ENCODE assay signal across 26 cellular contexts in the genomic region with DNA sequence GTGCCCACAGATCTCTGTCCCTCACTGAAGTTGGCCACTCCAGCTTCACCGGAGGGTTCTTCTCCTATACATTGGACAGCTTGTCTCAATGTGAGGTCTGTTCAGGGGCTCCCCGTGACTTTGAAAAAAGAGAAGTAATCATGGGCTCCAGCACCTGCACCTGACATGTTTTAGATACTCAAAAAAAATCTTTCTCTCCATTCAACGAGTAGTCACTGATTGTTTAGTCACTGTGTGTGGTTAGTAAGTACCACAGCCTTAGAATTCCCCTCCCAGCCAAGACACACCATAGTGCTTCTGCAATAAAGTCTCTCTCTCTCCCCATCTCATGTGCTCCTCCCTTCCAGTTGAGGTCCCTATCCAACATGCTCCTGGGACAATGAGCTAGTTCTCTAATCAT. TPM values are rescaled to one million over a fixed set of nuclear protein-coding genes. Genes with fewer than 3 reads are reported as not detected.
A peak's percentile ranks its signal among the peaks of the same experiment; 100 is the strongest.
DNase-seq lines count a peak whose midpoint lies in the region; ATAC-seq and TF ChIP-seq lines count a peak whose summit lies in the region.
"Had no signal": no experiment of that assay in that cellular context is flagged by ENCODE, and none has a peak within 500 bp of the region (broad histone marks: within the 10 kb centered on the region; RNA-seq: fewer than 3 reads in every experiment).

No MANE protein-coding gene starts in this region.

- no peaks in the 10 kb centered on the region for H3K36me3 Mint-ChIP-seq in activated T-cell treated with anti-CD3 and anti-CD28 coated beads, Interleukin-2, amount 50 U/mL, for 72 hours (ENCODE audit: insufficient read depth in 2 of 2)
- no peaks in the 10 kb centered on the region for H3K36me3 Mint-ChIP-seq in activated B cell treated with CpG ODN at 0.5 μM for 24 hours (ENCODE audit: low read depth)
- peaks cover 8 to 10% of the 10 kb centered on the region in 2 donors for H3K36me3 Mint-ChIP-seq in stimulated activated naive B cell treated with anti-CD40 and anti-IgM and Interleukin-4, amounts not matched to agents 10 μg/mL and 1 μg/mL and 100 μg/mL, for 72 hours

- H3K4me1 Mint-ChIP-seq in activated T-cell treated with anti-CD3 and anti-CD28 coated beads, Interleukin-2, amount 50 U/mL, for 72 hours (ENCODE audit: low read depth): peaks cover 29% of the 10 kb centered on the region
- H3K4me1 Mint-ChIP-seq in activated B cell treated with CpG ODN at 0.5 μM for 24 hours: peaks cover 43% of the 10 kb centered on the region
- H3K4me1 Mint-ChIP-seq in stimulated activated naive B cell treated with anti-CD40 and anti-IgM and Interleukin-4, amounts not matched to agents 10 μg/mL and 1 μg/mL and 100 μg/mL, for 72 hours: peaks cover 24 to 39% of the 10 kb centered on the region in 2 donors

- peak in 1 of 2 donors; percentile 22 for DNase-seq in activated T-cell treated with anti-CD3 and anti-CD28 coated beads, Interleukin-2, amount 50 U/mL, for 72 hours
- DNase-seq in activated T-cell treated with anti-CD3 and anti-CD28 coated beads for 4 hours: no peak
- no peak for DNase-seq in activated B cell treated with CpG ODN at 0.5 μM for 24 hours
- DNase-seq in stimulated activated naive B cell treated with anti-CD40 and anti-IgM and Interleukin-4, amounts not matched to agents 10 μg/mL and 1 μg/mL and 100 μg/mL, for 72 hours: peak; percentile 42
- no peak for DNase-seq in NCI-H2171 (lab: John Stamatoyannopoulos, UW)
- no peak for DNase-seq in colonic mucosa
- no peak for DNase-seq in sigmoid colon
- DNase-seq: activated CD4-positive, CD25-positive, alpha-beta regulatory T cell; activated effector memory CD4-positive, alpha-beta T cell treated with anti-CD3 and anti-CD28 coated beads, Interleukin-2, amount 50 U/mL, for 16 hours; amygdala; central memory CD4-positive, alpha-beta T cell; gastrocnemius medialis; left colon; NCI-H1436; stimulated activated CD4-positive, alpha-beta T cell treated with anti-CD3 and anti-CD28 coated beads, Interleukin-4, amount 100 ng/mL, for 1 hour had no signal

- H3K4me3 ChIP-seq in colonic mucosa (no peak overlapping the region), sigmoid colon (no peak overlapping the region)
- H3K4me3 ChIP-seq: A549, BLaER1, gastrocnemius medialis, Peyer's patch, prostate gland, skin epidermis, vagina had no signal

- H3K9me3 ChIP-seq in colonic mucosa (no peaks in the 10 kb centered on the region), sigmoid colon (no peaks in the 10 kb centered on the region)
- H3K9me3 ChIP-seq: A549, BLaER1, gastrocnemius medialis, Peyer's patch, prostate gland, vagina had no signal

- H3K4me1 ChIP-seq in colonic mucosa (no peaks in the 10 kb centered on the region), sigmoid colon (no peaks in the 10 kb centered on the region)
- H3K4me1 ChIP-seq: A549, prostate gland had no signal

- WGBS in sigmoid colon, 2 donors: 65 to 79% methylated on average over 3 of the region's 3 CpGs

- H3K36me3 ChIP-seq in colonic mucosa (no peaks in the 10 kb centered on the region), sigmoid colon (no peaks in the 10 kb centered on the region)
- H3K36me3 ChIP-seq: BLaER1, Peyer's patch, prostate gland, vagina had no signal

- POLR2A ChIA-PET in activated B cell treated with CpG ODN at 0.5 μM for 24 hours (lab: Charles Lee): interaction anchor here (0.8 to 1.8 kb wide), 3 partner anchors 12 to 64 kb away, joined by 3 to 8 read pairs (median 3); a partner anchor contains a TSS

- ATAC-seq in activated T-cell treated with anti-CD3 and anti-CD28 coated beads, Interleukin-2, amount 50 U/mL, for 72 hours (replicated peaks in 1 of 2): peak; percentile 85 to 86
- ATAC-seq in GM21723 (IDR thresholded peaks at IDR 0.05; ENCODE audit: unreplicated experiment): peak; percentile 85
- peak; percentile 88 for ATAC-seq in activated B cell treated with CpG ODN at 0.5 μM for 24 hours (ENCODE audit: low read depth)
- peak; percentile 93 to 97 for ATAC-seq in stimulated activated naive B cell treated with anti-CD40 and anti-IgM and Interleukin-4, amounts not matched to agents 10 μg/mL and 1 μg/mL and 100 μg/mL, for 72 hours (replicated peaks)
- ATAC-seq: A549, esophagus mucosa, gastrocnemius medialis, left colon had no signal

- no peak overlapping the region for H3K4me3 Mint-ChIP-seq in activated T-cell treated with anti-CD3 and anti-CD28 coated beads, Interleukin-2, amount 50 U/mL, for 72 hours
- peak overlapping the region; percentile 12 for H3K4me3 Mint-ChIP-seq in activated B cell treated with CpG ODN at 0.5 μM for 24 hours
- H3K4me3 Mint-ChIP-seq in stimulated activated naive B cell treated with anti-CD40 and anti-IgM and Interleukin-4, amounts not matched to agents 10 μg/mL and 1 μg/mL and 100 μg/mL, for 72 hours: peak overlapping the region in 1 of 2 donors; percentile 3

- no peak for TF ChIP-seq POLR2A in sigmoid colon (IDR thresholded peaks at IDR 0.05)

- H3K27me3 Mint-ChIP-seq in activated T-cell treated with anti-CD3 and anti-CD28 coated beads, Interleukin-2, amount 50 U/mL, for 72 hours (ENCODE audit: low read depth): peaks cover 58% of the 10 kb centered on the region
- no peaks in the 10 kb centered on the region for H3K27me3 Mint-ChIP-seq in activated B cell treated with CpG ODN at 0.5 μM for 24 hours
- H3K27me3 Mint-ChIP-seq in stimulated activated naive B cell treated with anti-CD40 and anti-IgM and Interleukin-4, amounts not matched to agents 10 μg/mL and 1 μg/mL and 100 μg/mL, for 72 hours: no peaks in the 10 kb centered on the region

- H3K27me3 ChIP-seq in colonic mucosa (no peaks in the 10 kb centered on the region), sigmoid colon (no peaks in the 10 kb centered on the region)
- H3K27me3 ChIP-seq: BLaER1, gastrocnemius medialis, Peyer's patch, vagina had no signal

- TF ChIP-seq CTCF in activated B cell treated with CpG ODN at 0.5 μM for 24 hours (IDR thresholded peaks at IDR 0.05) (no peak), colonic mucosa (IDR thresholded peaks at IDR 0.05) (no peak), sigmoid colon (IDR thresholded peaks at IDR 0.05) (no peak)

- no peak overlapping the region for H3K9ac ChIP-seq in colonic mucosa (ENCODE audit: low read depth in 2 of 2, low read length in 2 of 2)
- H3K9ac ChIP-seq: BLaER1 had no signal

- H3K27ac Mint-ChIP-seq in activated T-cell treated with anti-CD3 and anti-CD28 coated beads, Interleukin-2, amount 50 U/mL, for 72 hours: no peak overlapping the region
- peak overlapping the region; percentile 69 for H3K27ac Mint-ChIP-seq in activated B cell treated with CpG ODN at 0.5 μM for 24 hours
- H3K27ac Mint-ChIP-seq in stimulated activated naive B cell treated with anti-CD40 and anti-IgM and Interleukin-4, amounts not matched to agents 10 μg/mL and 1 μg/mL and 100 μg/mL, for 72 hours: peak overlapping the region; percentile 57

- CTCF ChIA-PET in activated B cell treated with CpG ODN at 0.5 μM for 24 hours (lab: Charles Lee): interaction anchor here (0.7 to 2.8 kb wide), 2 partner anchors 24 to 64 kb away, joined by 3 to 7 read pairs; no protein-coding TSS in a partner anchor

- no peak overlapping the region for H3K27ac ChIP-seq in colonic mucosa
- no peak overlapping the region for H3K27ac ChIP-seq in sigmoid colon
- H3K27ac ChIP-seq: A549, BLaER1, gastrocnemius medialis, prostate gland, skin epidermis, vagina had no signal

- no peak for TF ChIP-seq EP300 in sigmoid colon (IDR thresholded peaks at IDR 0.05)

- H3K9me3 Mint-ChIP-seq in activated T-cell treated with anti-CD3 and anti-CD28 coated beads, Interleukin-2, amount 50 U/mL, for 72 hours: no peaks in the 10 kb centered on the region
- no peaks in the 10 kb centered on the region for H3K9me3 Mint-ChIP-seq in activated B cell treated with CpG ODN at 0.5 μM for 24 hours
- no peaks in the 10 kb centered on the region for H3K9me3 Mint-ChIP-seq in stimulated activated naive B cell treated with anti-CD40 and anti-IgM and Interleukin-4, amounts not matched to agents 10 μg/mL and 1 μg/mL and 100 μg/mL, for 72 hours

- intact Hi-C loops in activated B cell treated with CpG ODN at 0.5 μM for 24 hours (cut with micrococcal nuclease): loop anchor here (2.0 to 5.0 kb wide), 3 partner anchors 33 to 63 kb away; a partner anchor contains a TSS
- intact Hi-C loops in colonic mucosa (cut with DNase I): no loop called here
- intact Hi-C loops in sigmoid colon (cut with DNase I): no loop called here

RNA-seq across cellular contexts. Expression of a gene that starts 18.6 kb away (rescaled TPM):
- total RNA-seq in activated T-cell treated with anti-CD3 and anti-CD28 coated beads, Interleukin-2, amount 50 U/mL, for 72 hours: under 1 TPM in 1 of 2 donors, not detected in 1; 0.14 TPM
- total RNA-seq in activated B cell treated with CpG ODN at 0.5 μM for 24 hours (0.44 and 0.84 TPM in 2 replicates), colonic mucosa (under 1 TPM in 1 of 2 donors, not detected in 1; 0.13 TPM), sigmoid colon (not detected)
- under 1 TPM in 1 of 3 donors, not detected in 2; 0.55 TPM for polyA plus RNA-seq in sigmoid colon
- total RNA-seq: esophagus mucosa, MCF 10A, SK-MEL-5, vagina had no signal
- polyA plus RNA-seq: A549, neural cell had no signal

RNA-seq across cellular contexts. Expression of a gene that starts 38.3 kb away (rescaled TPM):
- total RNA-seq in activated T-cell treated with anti-CD3 and anti-CD28 coated beads, Interleukin-2, amount 50 U/mL, for 72 hours: 10 to 100 TPM in 1 of 2 donors, 1 to 10 TPM in 1; 2.0 to 13.1 TPM
- not detected in 2 replicates for total RNA-seq in activated B cell treated with CpG ODN at 0.5 μM for 24 hours
- 1 to 10 TPM; 1.0 to 1.6 TPM for total RNA-seq in colonic mucosa
- under 1 TPM in 3 of 4 donors, not detected in 1; 0.36 to 0.95 (median 0.49) TPM for total RNA-seq in sigmoid colon
- polyA plus RNA-seq in sigmoid colon: 1 to 10 TPM in 1 of 3 donors, not detected in 2; 3.3 TPM
- total RNA-seq: MCF 10A, SK-MEL-5 had no signal
- polyA plus RNA-seq: A549, neural cell had no signal
